In the genomic region with DNA sequence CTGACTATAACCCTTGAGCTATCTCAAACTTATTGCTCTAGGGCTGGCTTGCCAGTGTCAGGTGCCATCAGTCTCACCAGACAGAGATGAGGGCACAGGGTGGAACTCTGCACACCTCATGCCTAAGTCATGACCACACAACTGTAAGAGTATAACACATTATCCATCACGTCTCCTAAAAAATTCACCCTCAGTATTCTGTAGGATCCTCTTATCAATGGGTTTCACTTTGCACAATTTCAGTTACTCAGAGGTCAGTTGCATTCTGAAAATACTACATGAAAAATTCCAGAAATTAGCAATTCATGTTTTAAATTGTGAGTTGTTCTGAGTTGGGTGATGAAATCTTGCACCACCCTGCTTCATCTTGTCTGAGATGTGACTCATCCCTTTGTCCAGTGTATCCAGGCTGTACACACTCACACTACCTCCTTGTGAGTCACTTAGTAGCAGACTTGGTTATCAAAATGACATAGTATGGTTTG, we compare ENCODE assay signal across 13 cellular contexts.
A peak's percentile ranks its signal among the peaks of the same experiment; 100 is the strongest.
DNase-seq lines count a peak whose midpoint lies in the region; ATAC-seq lines count a peak whose summit lies in the region.
"Had no signal": no experiment of that assay in that cellular context is flagged by ENCODE, and none has a peak within 500 bp of the region (broad histone marks: within the 10 kb centered on the region; RNA-seq: fewer than 3 reads in every experiment).

No MANE protein-coding gene starts in this region.

- ATAC-seq in GM18520 (IDR thresholded peaks at IDR 0.05; ENCODE audit: unreplicated experiment), result peak; percentile 37
- no peak for ATAC-seq in HG03521 (IDR thresholded peaks at IDR 0.05; ENCODE audit: unreplicated experiment)
- ATAC-seq in GM18907 (IDR thresholded peaks at IDR 0.05; ENCODE audit: unreplicated experiment), result no peak

- H3K4me1 Mint-ChIP-seq in activated T-helper 1 cell treated with anti-CD3 and anti-CD28 coated beads, Interleukin-12 subunit alpha, Interleukin-12 subunit beta, Interleukin-2, Interleukin-4 antibody, amounts not matched to agents 30 ng/mL and 10 ng/mL and 1 ng/mL, durations not matched to agents 14 hours and 24 hours and 36 hours (ENCODE audit: low read depth), result no peaks in the 10 kb centered on the region

- 86 to 100% methylated on average over 1 of the region's 1 CpG for WGBS in mesodermal cell (ENCODE audit: insufficient coverage in 2 of 2), 2 experiments

- DNase-seq in LHCN-M2 (ENCODE audit: low read depth) (peak; percentile 0), amniotic stem cell (lab: John Stamatoyannopoulos, UW) (peak; percentile 86), NCI-H2227 (lab: John Stamatoyannopoulos, UW; ENCODE audit: unreplicated experiment) (no peak)
- DNase-seq in activated T-helper 1 cell treated with anti-CD3 and anti-CD28 coated beads, Interleukin-12 subunit alpha, Interleukin-12 subunit beta, Interleukin-2, Interleukin-4 antibody, amounts not matched to agents 30 ng/mL and 10 ng/mL and 1 ng/mL, durations not matched to agents 14 hours and 24 hours and 36 hours (ENCODE audit: low spot score), result no peak
- DNase-seq: GDM1, NCI-H774, ovary had no signal

- no peaks in the 10 kb centered on the region for H3K9me3 ChIP-seq in mesodermal cell (ENCODE audit: control insufficient read depth, low read length)
- H3K9me3 ChIP-seq: ascending aorta, ovary had no signal

- peak overlapping the region; percentile 83 for H3K27ac ChIP-seq in mesodermal cell (ENCODE audit: low read depth, low read length, severe bottlenecking)
- H3K27ac ChIP-seq: ascending aorta, HL-60, ovary had no signal

- peaks cover 12% of the 10 kb centered on the region for H3K4me1 ChIP-seq in mesodermal cell (ENCODE audit: control insufficient read depth, insufficient read depth, low read length, poor library complexity, severe bottlenecking)
- H3K4me1 ChIP-seq: ascending aorta had no signal

- H3K27me3 Mint-ChIP-seq in activated T-helper 1 cell treated with anti-CD3 and anti-CD28 coated beads, Interleukin-12 subunit alpha, Interleukin-12 subunit beta, Interleukin-2, Interleukin-4 antibody, amounts not matched to agents 30 ng/mL and 10 ng/mL and 1 ng/mL, durations not matched to agents 14 hours and 24 hours and 36 hours (ENCODE audit: insufficient read depth), result no peaks in the 10 kb centered on the region

- no peaks in the 10 kb centered on the region for H3K9me3 Mint-ChIP-seq in activated T-helper 1 cell treated with anti-CD3 and anti-CD28 coated beads, Interleukin-12 subunit alpha, Interleukin-12 subunit beta, Interleukin-2, Interleukin-4 antibody, amounts not matched to agents 30 ng/mL and 10 ng/mL and 1 ng/mL, durations not matched to agents 14 hours and 24 hours and 36 hours

- no peaks in the 10 kb centered on the region for H3K36me3 Mint-ChIP-seq in activated T-helper 1 cell treated with anti-CD3 and anti-CD28 coated beads, Interleukin-12 subunit alpha, Interleukin-12 subunit beta, Interleukin-2, Interleukin-4 antibody, amounts not matched to agents 30 ng/mL and 10 ng/mL and 1 ng/mL, durations not matched to agents 14 hours and 24 hours and 36 hours (ENCODE audit: low read depth)

- no peak overlapping the region for H3K4me3 Mint-ChIP-seq in activated T-helper 1 cell treated with anti-CD3 and anti-CD28 coated beads, Interleukin-12 subunit alpha, Interleukin-12 subunit beta, Interleukin-2, Interleukin-4 antibody, amounts not matched to agents 30 ng/mL and 10 ng/mL and 1 ng/mL, durations not matched to agents 14 hours and 24 hours and 36 hours

- no peak overlapping the region for H3K27ac Mint-ChIP-seq in activated T-helper 1 cell treated with anti-CD3 and anti-CD28 coated beads, Interleukin-12 subunit alpha, Interleukin-12 subunit beta, Interleukin-2, Interleukin-4 antibody, amounts not matched to agents 30 ng/mL and 10 ng/mL and 1 ng/mL, durations not matched to agents 14 hours and 24 hours and 36 hours

- intact Hi-C loops in activated T-helper 1 cell treated with anti-CD3 and anti-CD28 coated beads, Interleukin-12 subunit alpha, Interleukin-12 subunit beta, Interleukin-2, Interleukin-4 antibody, amounts not matched to agents 30 ng/mL and 10 ng/mL and 1 ng/mL, durations not matched to agents 14 hours and 24 hours and 36 hours (cut with micrococcal nuclease), result no loop called here

- H3K36me3 ChIP-seq in mesodermal cell (ENCODE audit: control insufficient read depth, insufficient read depth, low read length), result no peaks in the 10 kb centered on the region
- H3K36me3 ChIP-seq: ascending aorta, ovary had no signal

- no peak overlapping the region for H3K4me3 ChIP-seq in mesodermal cell (ENCODE audit: extremely low read depth, insufficient read depth, low read length, poor library complexity, severe bottlenecking)
- H3K4me3 ChIP-seq: ascending aorta, ovary had no signal

Comparison
In these comparisons a context has a peak if more than half of its experiments do, and no peak if none do; other contexts are left out.
1. DNase-seq: peak in LHCN-M2 (single experiment) and amniotic stem cell (single experiment); none in NCI-H2227 (single experiment) and activated T-helper 1 cell treated with anti-CD3 and anti-CD28 coated beads, Interleukin-12 subunit alpha, Interleukin-12 subunit beta, Interleukin-2, Interleukin-4 antibody, amounts not matched to agents 30 ng/mL and 10 ng/mL and 1 ng/mL, durations not matched to agents 14 hours and 24 hours and 36 hours (single experiment).